ENCODE assay signal across 20 cellular contexts in the genomic region with DNA sequence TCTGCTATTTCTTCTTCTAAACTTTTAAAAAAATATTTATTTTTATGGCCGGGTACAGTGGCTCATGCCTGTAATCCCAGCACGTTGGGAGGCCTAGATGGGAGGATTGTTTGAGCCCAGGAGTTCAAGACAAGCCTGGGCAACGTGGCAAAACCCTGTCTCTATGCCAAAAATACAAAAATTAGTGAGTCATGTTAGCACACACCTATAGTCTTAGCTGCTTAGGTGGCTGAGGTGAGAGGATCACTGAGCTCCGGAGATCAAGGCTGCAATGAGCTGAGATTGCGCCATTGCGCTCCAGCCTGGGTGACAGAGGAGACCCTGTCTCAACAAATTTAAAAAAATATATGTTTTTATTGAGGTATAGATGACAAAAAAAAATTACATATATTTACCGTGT. TPM values are rescaled to one million over a fixed set of nuclear protein-coding genes. Genes with fewer than 3 reads are reported as not detected.
DNase-seq lines count a peak whose midpoint lies in the region; ATAC-seq, FAIRE-seq and TF ChIP-seq lines count a peak whose summit lies in the region.
"Had no signal": no experiment of that assay in that cellular context is flagged by ENCODE, and none has a peak within 500 bp of the region (broad histone marks: within the 10 kb centered on the region; RNA-seq: fewer than 3 reads in every experiment).

No MANE protein-coding gene starts in this region.

- H3K4me1 Mint-ChIP-seq in activated naive CD4-positive, alpha-beta T cell treated with anti-CD3 and anti-CD28 coated beads, Interleukin-2, amount 10 ng/mL, durations not matched to agents 7 days and 5 days = peaks cover 27% of the 10 kb centered on the region

- no peak for TF ChIP-seq POLR2A in A549 (IDR thresholded peaks at IDR 0.05; ENCODE audit: low read length)

- POLR2A ChIA-PET in A549 (lab: Yijun Ruan, JAX) = no interaction called here

- TF ChIP-seq CTCF in A549 (IDR thresholded peaks at IDR 0.05) = no peak
- TF ChIP-seq CTCF in RWPE2 (IDR thresholded peaks at IDR 0.05; ENCODE audit: poor library complexity, severe bottlenecking) = no peak

- intact Hi-C loops in cardiac septum (cut with DNase I) = loop anchor here (10.0 kb wide), 1 partner anchor 672 kb away; no protein-coding TSS in a partner anchor

- 0 out of 3 replicates have a peak overlapping the region, but pooled peaks have one; percentile 9 for H3K4me2 ChIP-seq in A549
- H3K4me2 ChIP-seq in Karpas-422 (ENCODE audit: low read depth, low read length, poor library complexity, severe bottlenecking) = peak overlapping the region; percentile 83

- no peak overlapping the region for H3K4me3 Mint-ChIP-seq in activated naive CD4-positive, alpha-beta T cell treated with anti-CD3 and anti-CD28 coated beads, Interleukin-2, amount 10 ng/mL, durations not matched to agents 7 days and 5 days
- H3K4me3 Mint-ChIP-seq: CD4-positive, CD25-positive, alpha-beta regulatory T cell; CD8-positive, alpha-beta memory T cell; IgD-negative memory B cell had no signal

- H3K9me3 Mint-ChIP-seq in activated naive CD4-positive, alpha-beta T cell treated with anti-CD3 and anti-CD28 coated beads, Interleukin-2, amount 10 ng/mL, durations not matched to agents 7 days and 5 days = no peaks in the 10 kb centered on the region
- H3K9me3 Mint-ChIP-seq: CD4-positive, CD25-positive, alpha-beta regulatory T cell; CD8-positive, alpha-beta memory T cell; IgD-negative memory B cell had no signal

- H3K27ac ChIP-seq in A549 (no peak overlapping the region), Karpas-422 (ENCODE audit: low read length) (peak overlapping the region; percentile 83; the same call in 1 of the 2 replicates), RWPE2 (ENCODE audit: poor library complexity, severe bottlenecking) (peak overlapping the region; percentile 23), epithelial cell of prostate (peak overlapping the region; percentile 50)
- H3K27ac ChIP-seq: GM23248 had no signal

- no peaks in the 10 kb centered on the region for H3K27me3 Mint-ChIP-seq in activated naive CD4-positive, alpha-beta T cell treated with anti-CD3 and anti-CD28 coated beads, Interleukin-2, amount 10 ng/mL, durations not matched to agents 7 days and 5 days
- H3K27me3 Mint-ChIP-seq: CD4-positive, CD25-positive, alpha-beta regulatory T cell; CD8-positive, alpha-beta memory T cell; IgD-negative memory B cell had no signal

- peaks cover 6% of the 10 kb centered on the region for H3K36me3 Mint-ChIP-seq in activated naive CD4-positive, alpha-beta T cell treated with anti-CD3 and anti-CD28 coated beads, Interleukin-2, amount 10 ng/mL, durations not matched to agents 7 days and 5 days
- H3K36me3 Mint-ChIP-seq: CD4-positive, CD25-positive, alpha-beta regulatory T cell had no signal

- H3K4me1 ChIP-seq in A549 (peaks cover 30% of the 10 kb centered on the region), Karpas-422 (ENCODE audit: low read length) (peaks cover 59% of the 10 kb centered on the region), RWPE2 (ENCODE audit: insufficient read depth, poor library complexity, severe bottlenecking) (peaks cover 20% of the 10 kb centered on the region)

- 0 out of 2 replicates have a peak, but pooled peaks cover 7% of the 10 kb centered on the region for H3K36me3 ChIP-seq in Karpas-422 (ENCODE audit: insufficient read depth, low read length)
- no peaks in the 10 kb centered on the region for H3K36me3 ChIP-seq in RWPE2 (ENCODE audit: low read depth)
- H3K36me3 ChIP-seq: BE2C, HAP-1 had no signal

- TF ChIP-seq EP300 in A549 (IDR thresholded peaks at IDR 0.05) = no peak

- ATAC-seq in A549 (no peak), RWPE2 (ENCODE audit: low read depth) (peak; percentile 85), HG03432 (IDR thresholded peaks at IDR 0.05; ENCODE audit: unreplicated experiment) (no peak)

- DNase-seq in A549 (ENCODE audit: low read depth in 1 of 2, low spot score in 1 of 2) (no peak), Karpas-422 (no peak), RWPE2 (ENCODE audit: low spot score) (no peak), epithelial cell of prostate (ENCODE audit: low read depth, low spot score) (peak; percentile 60), cardiac septum (ENCODE audit: low spot score) (no peak), cerebellum (ENCODE audit: low spot score) (no peak)
- DNase-seq in activated naive CD4-positive, alpha-beta T cell treated with anti-CD3 and anti-CD28 coated beads, Interleukin-2, amount 10 ng/mL, durations not matched to agents 7 days and 5 days = no peak
- DNase-seq: ACHN; BE2C; C1 segment of cervical spinal cord; CD4-positive, CD25-positive, alpha-beta regulatory T cell; CD8-positive, alpha-beta memory T cell; COR-L47; GM23248 had no signal

- WGBS in A549 (ENCODE audit: missing lambda C conversion rate) = 74% methylated on average over 7 of the region's 7 CpGs

- no peak overlapping the region for H3K9ac ChIP-seq in Karpas-422 (ENCODE audit: low read length)
- H3K9ac ChIP-seq: GM23248 had no signal

- H3K9me3 ChIP-seq in A549 = no peaks in the 10 kb centered on the region
- H3K9me3 ChIP-seq in Karpas-422 (ENCODE audit: low read length) = no peaks in the 10 kb centered on the region
- H3K9me3 ChIP-seq in RWPE2 (ENCODE audit: severe bottlenecking) = no peaks in the 10 kb centered on the region
- H3K9me3 ChIP-seq: BE2C, HAP-1 had no signal

- H4K20me1 ChIP-seq in Karpas-422 (ENCODE audit: insufficient read depth, low read depth, low read length) = no peaks in the 10 kb centered on the region

- no peak overlapping the region for H3K27ac Mint-ChIP-seq in activated naive CD4-positive, alpha-beta T cell treated with anti-CD3 and anti-CD28 coated beads, Interleukin-2, amount 10 ng/mL, durations not matched to agents 7 days and 5 days
- H3K27ac Mint-ChIP-seq: CD8-positive, alpha-beta memory T cell; IgD-negative memory B cell had no signal

- H3K9me2 ChIP-seq in Karpas-422 (replicated peaks; ENCODE audit: insufficient read depth, low read length) = no peaks in the 10 kb centered on the region

- H3K4me3 ChIP-seq in A549 (no peak overlapping the region), Karpas-422 (ENCODE audit: low read length) (no peak overlapping the region), RWPE2 (ENCODE audit: severe bottlenecking) (no peak overlapping the region)
- H3K4me3 ChIP-seq: GM23248, HAP-1 had no signal

- FAIRE-seq in A549 (lab: Jason Lieb, UNC) = no peak
- FAIRE-seq: G401.6, HTR-8/SVneo had no signal

- H2AFZ ChIP-seq in Karpas-422 (ENCODE audit: low read length) = no peak overlapping the region
- H2AFZ ChIP-seq: GM23248 had no signal

- no peak for TF ChIP-seq RAD21 in A549 (conservative IDR thresholded peaks at IDR 0.05 in 1 of 2, IDR thresholded peaks at IDR 0.05 in 1 of 2)

- H3K27me3 ChIP-seq in Karpas-422 (ENCODE audit: low read length) = no peaks in the 10 kb centered on the region
- no peaks in the 10 kb centered on the region for H3K27me3 ChIP-seq in RWPE2 (ENCODE audit: insufficient read depth, poor library complexity, severe bottlenecking)
- H3K27me3 ChIP-seq: BE2C had no signal

- H3K79me2 ChIP-seq in Karpas-422 (ENCODE audit: low read length) = peaks cover 99% of the 10 kb centered on the region

- CTCF ChIA-PET in A549 (lab: Yijun Ruan, JAX) = interaction anchor here (1.0 to 1.3 kb wide), 2 partner anchors 39 to 213 kb away, joined by 3 read pairs; no protein-coding TSS in a partner anchor
- CTCF ChIA-PET in activated naive CD4-positive, alpha-beta T cell treated with anti-CD3 and anti-CD28 coated beads, Interleukin-2, amount 10 ng/mL, durations not matched to agents 7 days and 5 days (lab: Charles Lee) = no interaction called here

TF ChIP-seq in A549, 52 proteins besides CTCF, POLR2A, EP300 and RAD21 (continues in another document):
- TF ChIP-seq RFX5 (IDR thresholded peaks at IDR 0.05) (no peak), CHD4 (IDR thresholded peaks at IDR 0.05; ENCODE audit: borderline replicate concordance) (no peak), HOXB13 (CRISPR knock-in tag; IDR thresholded peaks at IDR 0.05; ENCODE audit: low read depth) (no peak), ZSCAN20 (CRISPR knock-in tag; IDR thresholded peaks at IDR 0.05) (no peak), KDM1A (IDR thresholded peaks at IDR 0.05; ENCODE audit: low read depth) (no peak), HES2 (IDR thresholded peaks at IDR 0.05) (no peak), JUNB (IDR thresholded peaks at IDR 0.05) (no peak), TFCP2L1 (CRISPR knock-in tag; IDR thresholded peaks at IDR 0.05) (no peak), CHD2 (IDR thresholded peaks at IDR 0.05; ENCODE audit: low read length, partially characterized antibody) (no peak), KDM5A (IDR thresholded peaks at IDR 0.05) (no peak), BHLHE40 (IDR thresholded peaks at IDR 0.05; ENCODE audit: low read depth, low read length) (no peak), CBX8 (IDR thresholded peaks at IDR 0.05) (no peak)

RNA-seq across cellular contexts. Expression of gene AP3S1, which starts 5.6 kb away (rescaled TPM):
- polyA plus RNA-seq in A549 (2011; rRNA removed) (59.4 and 103 TPM in 2 replicates), A549 (2017; fragmentation: RNase III; extraction: RNeasy Plus Mini Kit Qiagen cat#74134 plus additional on column Dnase treatment) (75.7 to 82.3 TPM (median 75.7 TPM) in 3 replicates)
- polyA plus RNA-seq in A549 (2012; cell fraction: cytosol; rRNA removed) = 17.9 and 20.6 TPM in 2 replicates
- 4.4 and 6.7 TPM in 2 replicates for polyA plus RNA-seq in A549 (2012; cell fraction: nucleus; rRNA removed)
- 7.3 and 9.6 TPM in 2 replicates for polyA minus RNA-seq in A549 (2011; rRNA and poly(A)+ RNA removed)
- 137 and 188 TPM in 2 replicates for total RNA-seq in Karpas-422 (2014; rRNA removed; shearing (Covaris generic); ENCODE audit: low replicate concordance)
- total RNA-seq in cardiac septum (56.6 TPM), cerebellum (92.5 TPM)

RNA-seq across cellular contexts. Expression of gene ATG12, which starts 5.9 kb away (rescaled TPM):
- polyA plus RNA-seq in A549 (2011; rRNA removed) = 111 and 126 TPM in 2 replicates
- polyA plus RNA-seq in A549 (2012; cell fraction: cytosol; rRNA removed) = 27.6 and 27.8 TPM in 2 replicates
- 7.7 and 13.8 TPM in 2 replicates for polyA plus RNA-seq in A549 (2012; cell fraction: nucleus; rRNA removed)
- polyA plus RNA-seq in A549 (2017; fragmentation: RNase III; extraction: RNeasy Plus Mini Kit Qiagen cat#74134 plus additional on column Dnase treatment) = 43.3 to 49.1 TPM (median 48.9 TPM) in 3 replicates
- polyA minus RNA-seq in A549 (2011; rRNA and poly(A)+ RNA removed) = 23.1 and 25.6 TPM in 2 replicates
- total RNA-seq in Karpas-422 (2014; rRNA removed; shearing (Covaris generic); ENCODE audit: low replicate concordance) = 34.2 and 59.3 TPM in 2 replicates
- total RNA-seq in cardiac septum = 22.5 TPM
- total RNA-seq in cerebellum = 72.0 TPM

RNA-seq across cellular contexts. Expression of gene CDO1, which starts 30.8 kb away (rescaled TPM):
- polyA plus RNA-seq in A549 (2011; rRNA removed) = not detected in 2 replicates
- not detected in 2 replicates for polyA plus RNA-seq in A549 (2012; cell fraction: cytosol; rRNA removed)
- 0.04 TPM in 1 of 2 replicates, not detected in the other for polyA plus RNA-seq in A549 (2012; cell fraction: nucleus; rRNA removed)
- polyA plus RNA-seq in A549 (2017; fragmentation: RNase III; extraction: RNeasy Plus Mini Kit Qiagen cat#74134 plus additional on column Dnase treatment) = not detected in 3 replicates
- polyA minus RNA-seq in A549 (2011; rRNA and poly(A)+ RNA removed) = not detected in 2 replicates
- not detected in 2 replicates for total RNA-seq in Karpas-422 (2014; rRNA removed; shearing (Covaris generic); ENCODE audit: low replicate concordance)
- total RNA-seq in cardiac septum = 3.6 TPM
- total RNA-seq in cerebellum = 63.2 TPM
- total RNA-seq: A172 had no signal
- polyA plus RNA-seq: CD8-positive, alpha-beta memory T cell; IgD-negative memory B cell had no signal

Comparison
In these comparisons a context has a peak if more than half of its experiments do, and no peak if none do; other contexts are left out.
1. H3K27ac ChIP-seq: peak in Karpas-422 (single experiment), RWPE2 (single experiment) and epithelial cell of prostate (single experiment); none in A549 (0 of 2).
2. RNA of gene CDO1, which starts 30.8 kb away (total RNA-seq): 63.2 TPM in cerebellum (single experiment); 3.6 TPM in cardiac septum (single experiment) and not detected in Karpas-422; every median in the first group is over 10 times any median in the second.